Comparison of ENCODE assay signal across 23 cellular contexts in the genomic region with DNA sequence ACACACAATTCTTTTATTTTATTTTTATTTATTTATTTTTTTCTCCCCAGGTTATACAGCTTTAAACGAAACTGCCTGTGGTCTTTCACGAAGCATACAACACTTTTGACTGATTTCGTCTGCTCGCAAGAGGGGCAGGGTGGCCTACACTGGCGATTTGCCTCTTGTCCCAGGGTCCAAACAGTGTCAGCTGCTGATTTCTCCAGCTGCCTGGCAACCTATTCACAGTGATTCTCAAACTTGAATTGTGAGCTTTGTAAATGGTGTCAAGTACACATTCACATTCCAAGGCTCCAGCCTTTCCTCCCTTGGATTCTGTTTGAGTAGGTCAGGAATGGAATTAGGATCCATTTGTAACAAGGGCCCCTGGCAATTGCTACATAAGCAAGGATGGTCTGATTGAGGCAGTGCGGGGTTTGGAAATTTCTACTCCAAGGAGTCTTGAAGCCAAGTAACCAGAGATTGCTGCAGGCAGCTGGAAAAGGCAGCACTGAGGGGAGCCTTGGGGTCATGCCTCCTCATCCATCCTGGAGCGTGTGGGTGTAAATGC.
"Had no signal": no experiment of that assay in that cellular context is flagged by ENCODE, and none has a peak within 500 bp of the region (broad histone marks: within the 10 kb centered on the region; RNA-seq: fewer than 3 reads in every experiment).

No MANE protein-coding gene starts in this region.

- H3K4me3 ChIP-seq: body of pancreas, cardiac muscle cell, psoas muscle, right atrium auricular region, tibial artery, uterus had no signal

- H3K9me3 Mint-ChIP-seq: activated naive CD4-positive, alpha-beta T cell treated with anti-CD3 and anti-CD28 coated beads, Interleukin-2, amount 10 ng/mL, durations not matched to agents 7 days and 5 days; activated T-cell treated with anti-CD3 and anti-CD28 coated beads, Interleukin-2, amount 50 U/mL, for 4 hours; immature natural killer cell; memory B cell; T-helper 1 cell treated with Interleukin-12 subunit alpha and Interleukin-12 subunit beta and Interleukin-4 antibody, amounts not matched to agents 30 μg/mL and 1 μg/mL, for 36 hours; WTC11 had no signal

- H3K4me3 Mint-ChIP-seq: activated CD4-positive, alpha-beta T cell treated with anti-CD3 and anti-CD28 coated beads for 36 hours; activated naive CD4-positive, alpha-beta T cell treated with anti-CD3 and anti-CD28 coated beads, Interleukin-2, amount 10 ng/mL, durations not matched to agents 7 days and 5 days; activated T-cell treated with anti-CD3 and anti-CD28 coated beads, Interleukin-2, amount 50 U/mL, for 4 hours; memory B cell; T-helper 1 cell treated with Interleukin-12 subunit alpha and Interleukin-12 subunit beta and Interleukin-4 antibody, amounts not matched to agents 30 μg/mL and 1 μg/mL, for 36 hours; WTC11 had no signal

- H3K27ac Mint-ChIP-seq: activated CD4-positive, alpha-beta T cell treated with anti-CD3 and anti-CD28 coated beads for 36 hours; activated naive CD4-positive, alpha-beta T cell treated with anti-CD3 and anti-CD28 coated beads, Interleukin-2, amount 10 ng/mL, durations not matched to agents 7 days and 5 days; memory B cell; T-helper 1 cell treated with Interleukin-12 subunit alpha and Interleukin-12 subunit beta and Interleukin-4 antibody, amounts not matched to agents 30 μg/mL and 1 μg/mL, for 36 hours; WTC11 had no signal

- H3K27ac ChIP-seq: body of pancreas, cardiac muscle cell, psoas muscle, right atrium auricular region, tibial artery, uterus had no signal

- H3K4me1 Mint-ChIP-seq: activated CD4-positive, alpha-beta T cell treated with anti-CD3 and anti-CD28 coated beads for 36 hours; activated naive CD4-positive, alpha-beta T cell treated with anti-CD3 and anti-CD28 coated beads, Interleukin-2, amount 10 ng/mL, durations not matched to agents 7 days and 5 days; memory B cell had no signal

- H3K27me3 ChIP-seq: body of pancreas, cardiac muscle cell, right atrium auricular region, uterus had no signal

- H3K36me3 ChIP-seq: cardiac muscle cell, right atrium auricular region, tibial artery, uterus had no signal

- H3K36me3 Mint-ChIP-seq: activated naive CD4-positive, alpha-beta T cell treated with anti-CD3 and anti-CD28 coated beads, Interleukin-2, amount 10 ng/mL, durations not matched to agents 7 days and 5 days; immature natural killer cell; memory B cell; WTC11 had no signal

- DNase-seq: activated CD4-positive, alpha-beta T cell treated with anti-CD3 and anti-CD28 coated beads for 36 hours; activated CD4-positive, alpha-beta T cell treated with anti-CD3 and anti-CD28 coated beads, Interleukin-2, amount 50 U/mL, for 48 hours; activated CD8-positive, alpha-beta memory T cell treated with anti-CD3 and anti-CD28 coated beads, Interleukin-2, amount 50 U/mL, for 48 hours; activated effector memory CD4-positive, alpha-beta T cell treated with Interleukin-2 at 50 U/mL for 16 hours; activated naive CD4-positive, alpha-beta T cell treated with anti-CD3 and anti-CD28 coated beads, Interleukin-2, amount 10 ng/mL, durations not matched to agents 7 days and 5 days; activated T-cell treated with anti-CD3 and anti-CD28 coated beads, Interleukin-2, amount 50 U/mL, for 4 hours; body of pancreas; cortex of kidney; foreskin fibroblast; kidney glomerular epithelial cell; left ventricle myocardium superior; psoas muscle; stimulated activated CD4-positive, alpha-beta T cell treated with anti-CD3 and anti-CD28 coated beads, Interleukin-4, amount 100 ng/mL, for 24 hours; stimulated activated naive CD8-positive, alpha-beta T cell treated with anti-CD3 and anti-CD28 coated beads, Interleukin-15, Interleukin-2, amounts not matched to agents 100 U/mL and 50 U/mL, for 24 hours; T1000; tibial artery; uterus had no signal

- ATAC-seq: activated CD4-positive, alpha-beta T cell treated with anti-CD3 and anti-CD28 coated beads for 36 hours; activated T-cell treated with anti-CD3 and anti-CD28 coated beads, Interleukin-2, amount 50 U/mL, for 4 hours; body of pancreas; left ventricle myocardium superior; psoas muscle; stimulated activated naive CD8-positive, alpha-beta T cell treated with anti-CD3 and anti-CD28 coated beads, Interleukin-15, Interleukin-2, amounts not matched to agents 100 U/mL and 50 U/mL, for 24 hours; WTC11 had no signal

- H3K4me1 ChIP-seq: psoas muscle, right atrium auricular region, tibial artery, uterus had no signal
